8 cellular contexts compared by ENCODE assay signal in genomic region chr5:57650360-57651069, GRCh38.
DNase-seq lines count a peak whose midpoint lies in the region; ATAC-seq and TF ChIP-seq lines count a peak whose summit lies in the region.

No MANE protein-coding gene starts in this region.

- H3K4me2 ChIP-seq in parathyroid adenoma (ENCODE audit: low read length) = no peak overlapping the region

- DNase-seq in activated CD4-positive, alpha-beta T cell treated with anti-CD3 and anti-CD28 coated beads for 48 hours = peak; percentile 11
- no peak for DNase-seq in activated CD4-positive, alpha-beta T cell treated with anti-CD3 and anti-CD28 coated beads for 1 hour
- DNase-seq in HS-5 (ENCODE audit: low read depth) (peak; percentile 33), SKM-1 (lab: John Stamatoyannopoulos, UW; ENCODE audit: unreplicated experiment) (peak; percentile 47), fibroblast of pulmonary artery (ENCODE audit: low read depth) (peak; percentile 75), NCI-H2107 (lab: John Stamatoyannopoulos, UW) (no peak)

- H2AFZ ChIP-seq in parathyroid adenoma = no peak overlapping the region

- H3K9ac ChIP-seq in parathyroid adenoma = no peak overlapping the region

- H3K4me1 ChIP-seq in parathyroid adenoma = no peaks in the 10 kb centered on the region

- H3K79me2 ChIP-seq in parathyroid adenoma = no peaks in the 10 kb centered on the region

- peak; percentile 98 for ATAC-seq in GM21529 (IDR thresholded peaks at IDR 0.05; ENCODE audit: unreplicated experiment)

- H3K27me3 ChIP-seq in parathyroid adenoma (ENCODE audit: control insufficient read depth, insufficient read depth, low read length) = no peaks in the 10 kb centered on the region

- peak; percentile 82 for TF ChIP-seq CTCF in fibroblast of pulmonary artery (IDR thresholded peaks at IDR 0.05; ENCODE audit: low read length, missing control alignments)
- TF ChIP-seq CTCF in parathyroid adenoma (IDR thresholded peaks at IDR 0.05) = peak; percentile 40

- no peaks in the 10 kb centered on the region for H3K9me3 ChIP-seq in parathyroid adenoma (ENCODE audit: control insufficient read depth, low read length)

- no peak overlapping the region for H3K4me3 ChIP-seq in fibroblast of pulmonary artery (replicated peaks; ENCODE audit: low read depth, low read length)
- no peak overlapping the region for H3K4me3 ChIP-seq in parathyroid adenoma (ENCODE audit: low read depth, low read length)

- H3K27ac ChIP-seq in parathyroid adenoma = no peak overlapping the region

- H3K36me3 ChIP-seq in parathyroid adenoma (ENCODE audit: control insufficient read depth, insufficient read depth, low read length) = no peaks in the 10 kb centered on the region

Comparison
In these comparisons a context has a peak if more than half of its experiments do, and no peak if none do; other contexts are left out.
1. DNase-seq: peak in activated CD4-positive, alpha-beta T cell treated with anti-CD3 and anti-CD28 coated beads for 48 hours (single experiment), HS-5 (single experiment), SKM-1 (single experiment) and fibroblast of pulmonary artery (single experiment); none in activated CD4-positive, alpha-beta T cell treated with anti-CD3 and anti-CD28 coated beads for 1 hour (single experiment) and NCI-H2107 (single experiment).